8 cellular contexts compared by ENCODE assay signal in the genomic region with DNA sequence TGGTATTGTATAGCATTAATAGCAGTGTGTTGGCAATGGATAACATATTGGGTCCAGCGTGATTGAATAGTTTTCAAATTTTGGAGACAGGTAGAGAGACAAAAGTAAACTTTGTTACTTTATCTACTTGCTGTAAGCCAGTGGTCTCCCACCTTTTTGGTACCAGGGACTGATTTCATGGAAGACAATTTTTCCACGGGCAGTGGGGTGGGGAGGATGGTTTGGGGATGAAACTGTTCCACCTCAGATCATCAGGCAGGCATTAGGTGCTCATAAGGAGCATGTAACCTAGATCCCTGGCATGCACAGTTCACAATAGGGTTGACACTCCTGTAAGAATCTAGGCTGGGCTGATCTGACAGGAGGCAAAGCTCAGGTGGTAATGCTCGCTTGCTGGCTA. TPM values are rescaled to one million over a fixed set of nuclear protein-coding genes. Genes with fewer than 3 reads are reported as not detected.
"Had no signal": no experiment of that assay in that cellular context is flagged by ENCODE, and none has a peak within 500 bp of the region (broad histone marks: within the 10 kb centered on the region; RNA-seq: fewer than 3 reads in every experiment).

No MANE protein-coding gene starts in this region.

- H3K4me3 ChIP-seq: K562 had no signal

- DNase-seq: IMR-90, KBM-7, KG1 had no signal

- H3K27ac ChIP-seq: HL-60 had no signal

RNA-seq across cellular contexts. Expression of gene PROKR2, which starts 14.6 kb away (rescaled TPM):
- total RNA-seq: HepG2, HT-29, HT1080, IMR-90, K562 had no signal
